8 cellular contexts compared by ENCODE assay signal in the genomic region with DNA sequence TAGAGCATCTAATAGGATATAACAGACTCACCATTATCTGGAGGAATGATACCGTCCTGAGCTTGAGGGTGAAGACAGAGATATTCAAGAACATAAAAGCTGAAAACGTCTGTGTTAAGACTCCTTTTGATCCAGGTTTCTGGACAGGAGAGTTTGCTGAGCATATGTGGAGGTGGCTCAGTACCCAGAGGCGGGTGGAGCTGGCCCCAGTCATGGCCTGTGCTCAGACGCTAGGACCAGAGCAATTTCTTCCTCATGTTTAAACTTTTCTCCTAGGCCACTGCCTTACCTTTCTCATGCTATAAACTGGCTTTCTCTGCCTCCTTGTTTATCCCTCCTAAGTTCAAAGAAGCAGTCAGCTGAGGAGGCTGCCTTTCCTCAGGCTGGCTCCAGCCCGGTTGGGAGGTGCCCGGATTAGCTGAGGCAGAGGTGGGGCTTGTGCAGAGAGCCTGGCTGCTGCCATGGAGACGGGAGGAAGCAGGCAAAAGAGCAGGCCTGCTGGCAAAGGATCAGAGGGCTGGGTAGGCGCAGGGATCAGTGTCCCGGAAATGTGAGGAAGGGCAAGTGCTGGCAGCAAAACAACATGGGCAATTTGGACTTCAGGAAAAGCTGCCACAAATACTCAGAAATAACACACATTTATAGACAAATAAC. TPM values are rescaled to one million over a fixed set of nuclear protein-coding genes. Genes with fewer than 3 reads are reported as not detected.
A peak's percentile ranks its signal among the peaks of the same experiment; 100 is the strongest.
DNase-seq lines count a peak whose midpoint lies in the region; ATAC-seq, FAIRE-seq and TF ChIP-seq lines count a peak whose summit lies in the region.

No MANE protein-coding gene starts in this region.

- DNase-seq in D721Med (ENCODE audit: insufficient read length, low spot score) = peak; percentile 75
- DNase-seq in NCI-H2227 treated with DMSO at 0.1 percent for 48 hours (lab: John Stamatoyannopoulos, UW) = peak; percentile 85
- DNase-seq in stimulated activated naive CD4-positive, alpha-beta T cell treated with Interleukin-2 at 50 U/mL for 16 hours (lab: John Stamatoyannopoulos, UW) = no peak
- no peak for DNase-seq in SKM-1 (lab: John Stamatoyannopoulos, UW; ENCODE audit: unreplicated experiment)

- no peak for FAIRE-seq in D721Med (lab: Jason Lieb, UNC)

- peaks cover 2 to 16% (median 13%) of the 10 kb centered on the region in 4 donors for H3K4me1 ChIP-seq in liver (ENCODE audit: control insufficient read depth in 4 of 4, insufficient read depth in 4 of 4, low read length in 3 of 4)

- peak; percentile 44 to 64 for TF ChIP-seq RAD21 in liver (IDR thresholded peaks at IDR 0.05)

- peaks cover 77% of the 10 kb centered on the region for H3K36me3 Mint-ChIP-seq in dendritic cell treated with granulocyte-macrophage colony-stimulating factor and Interleukin-4, amounts not matched to agents 40 ng/mL and 50 ng/mL, for 4 days (ENCODE audit: low read depth)

- intact Hi-C loops in dendritic cell treated with granulocyte-macrophage colony-stimulating factor and Interleukin-4, amounts not matched to agents 40 ng/mL and 50 ng/mL, for 4 days (cut with micrococcal nuclease) = no loop called here

- H3K4me1 Mint-ChIP-seq in dendritic cell treated with granulocyte-macrophage colony-stimulating factor and Interleukin-4, amounts not matched to agents 40 ng/mL and 50 ng/mL, for 4 days (ENCODE audit: low read depth) = no peaks in the 10 kb centered on the region

- ATAC-seq in HG02678 (IDR thresholded peaks at IDR 0.05; ENCODE audit: unreplicated experiment) = no peak

- H3K27ac ChIP-seq in liver (ENCODE audit: low read depth in 1 of 2, low read length in 2 of 2) (peak overlapping the region; percentile 39 to 72), temporal lobe (ENCODE audit: low read depth, low read length) (peak overlapping the region; percentile 84)

- no peak overlapping the region for H3K4me3 Mint-ChIP-seq in dendritic cell treated with granulocyte-macrophage colony-stimulating factor and Interleukin-4, amounts not matched to agents 40 ng/mL and 50 ng/mL, for 4 days

- H3K4me3 ChIP-seq in liver (ENCODE audit: low read depth in 1 of 3, low read length in 3 of 3) = no peak overlapping the region

- TF ChIP-seq CTCF in D721Med (IDR thresholded peaks at IDR 0.05; ENCODE audit: insufficient read depth, missing control alignments) = no peak
- no peak for TF ChIP-seq CTCF in liver (IDR thresholded peaks at IDR 0.05; ENCODE audit: low read depth, low read length, missing input control)

- no peaks in the 10 kb centered on the region for H3K9me3 ChIP-seq in liver (ENCODE audit: control insufficient read depth in 4 of 4, low read length in 3 of 4)

- no peaks in the 10 kb centered on the region for H3K27me3 ChIP-seq in liver (ENCODE audit: control insufficient read depth in 4 of 4, insufficient read depth in 4 of 4, low read length in 3 of 4)

- H3K27me3 Mint-ChIP-seq in dendritic cell treated with granulocyte-macrophage colony-stimulating factor and Interleukin-4, amounts not matched to agents 40 ng/mL and 50 ng/mL, for 4 days = no peaks in the 10 kb centered on the region

- no peaks in the 10 kb centered on the region for H3K9me3 Mint-ChIP-seq in dendritic cell treated with granulocyte-macrophage colony-stimulating factor and Interleukin-4, amounts not matched to agents 40 ng/mL and 50 ng/mL, for 4 days

- H3K36me3 ChIP-seq in liver (ENCODE audit: control insufficient read depth in 4 of 4, insufficient read depth in 3 of 4, low read depth in 1 of 4, low read length in 3 of 4) = peaks cover 4 to 13% (median 5%) of the 10 kb centered on the region in 4 donors

- peak overlapping the region; percentile 18 for H3K27ac Mint-ChIP-seq in dendritic cell treated with granulocyte-macrophage colony-stimulating factor and Interleukin-4, amounts not matched to agents 40 ng/mL and 50 ng/mL, for 4 days

- H3K9ac ChIP-seq in liver (ENCODE audit: low read depth in 1 of 2, low read length in 2 of 2) = peak overlapping the region in 1 of 2 donors; percentile 47

- WGBS in liver = 27% methylated on average over 9 of the region's 9 CpGs

TF ChIP-seq in liver, 16 proteins besides CTCF, POLR2A, EP300 and RAD21:
- TF ChIP-seq RXRA (IDR thresholded peaks at IDR 0.05) (peak; percentile 88 to 94), SP1 (IDR thresholded peaks at IDR 0.05) (peak; percentile 73), FOXA2 (IDR thresholded peaks at IDR 0.05) (no peak), FOXA1 (IDR thresholded peaks at IDR 0.05) (no peak), TAF1 (conservative IDR thresholded peaks at IDR 0.05) (no peak), EGR1 (IDR thresholded peaks at IDR 0.05; ENCODE audit: low read depth in 2 of 2) (no peak), JUND (IDR thresholded peaks at IDR 0.05) (no peak), HNF4A (conservative IDR thresholded peaks at IDR 0.05) (peak; percentile 44 to 73), HNF4G (IDR thresholded peaks at IDR 0.05) (no peak), NR2F2 (IDR thresholded peaks at IDR 0.05) (peak; percentile 90), YY1 (IDR thresholded peaks at IDR 0.05) (peak; percentile 54), GABPA (IDR thresholded peaks at IDR 0.05 in 1 of 2, conservative IDR thresholded peaks at IDR 0.05 in 1 of 2) (peak in 1 of 2 donors; percentile 72)
- TF ChIP-seq, protein P1, sequence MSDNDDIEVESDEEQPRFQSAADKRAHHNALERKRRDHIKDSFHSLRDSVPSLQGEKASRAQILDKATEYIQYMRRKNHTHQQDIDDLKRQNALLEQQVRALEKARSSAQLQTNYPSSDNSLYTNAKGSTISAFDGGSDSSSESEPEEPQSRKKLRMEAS (IDR thresholded peaks at IDR 0.05) = peak; percentile 67
- TF ChIP-seq, protein P2, sequence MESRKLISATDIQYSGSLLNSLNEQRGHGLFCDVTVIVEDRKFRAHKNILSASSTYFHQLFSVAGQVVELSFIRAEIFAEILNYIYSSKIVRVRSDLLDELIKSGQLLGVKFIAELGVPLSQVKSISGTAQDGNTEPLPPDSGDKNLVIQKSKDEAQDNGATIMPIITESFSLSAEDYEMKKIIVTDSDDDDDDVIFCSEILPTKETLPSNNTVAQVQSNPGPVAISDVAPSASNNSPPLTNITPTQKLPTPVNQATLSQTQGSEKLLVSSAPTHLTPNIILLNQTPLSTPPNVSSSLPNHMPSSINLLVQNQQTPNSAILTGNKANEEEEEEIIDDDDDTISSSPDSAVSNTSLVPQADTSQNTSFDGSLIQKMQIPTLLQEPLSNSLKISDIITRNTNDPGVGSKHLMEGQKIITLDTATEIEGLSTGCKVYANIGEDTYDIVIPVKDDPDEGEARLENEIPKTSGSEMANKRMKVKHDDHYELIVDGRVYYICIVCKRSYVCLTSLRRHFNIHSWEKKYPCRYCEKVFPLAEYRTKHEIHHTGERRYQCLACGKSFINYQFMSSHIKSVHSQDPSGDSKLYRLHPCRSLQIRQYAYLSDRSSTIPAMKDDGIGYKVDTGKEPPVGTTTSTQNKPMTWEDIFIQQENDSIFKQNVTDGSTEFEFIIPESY (IDR thresholded peaks at IDR 0.05) = no peak
- TF ChIP-seq, protein P3, sequence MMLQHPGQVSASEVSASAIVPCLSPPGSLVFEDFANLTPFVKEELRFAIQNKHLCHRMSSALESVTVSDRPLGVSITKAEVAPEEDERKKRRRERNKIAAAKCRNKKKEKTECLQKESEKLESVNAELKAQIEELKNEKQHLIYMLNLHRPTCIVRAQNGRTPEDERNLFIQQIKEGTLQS (IDR thresholded peaks at IDR 0.05) = no peak
- TF ChIP-seq, protein P4, sequence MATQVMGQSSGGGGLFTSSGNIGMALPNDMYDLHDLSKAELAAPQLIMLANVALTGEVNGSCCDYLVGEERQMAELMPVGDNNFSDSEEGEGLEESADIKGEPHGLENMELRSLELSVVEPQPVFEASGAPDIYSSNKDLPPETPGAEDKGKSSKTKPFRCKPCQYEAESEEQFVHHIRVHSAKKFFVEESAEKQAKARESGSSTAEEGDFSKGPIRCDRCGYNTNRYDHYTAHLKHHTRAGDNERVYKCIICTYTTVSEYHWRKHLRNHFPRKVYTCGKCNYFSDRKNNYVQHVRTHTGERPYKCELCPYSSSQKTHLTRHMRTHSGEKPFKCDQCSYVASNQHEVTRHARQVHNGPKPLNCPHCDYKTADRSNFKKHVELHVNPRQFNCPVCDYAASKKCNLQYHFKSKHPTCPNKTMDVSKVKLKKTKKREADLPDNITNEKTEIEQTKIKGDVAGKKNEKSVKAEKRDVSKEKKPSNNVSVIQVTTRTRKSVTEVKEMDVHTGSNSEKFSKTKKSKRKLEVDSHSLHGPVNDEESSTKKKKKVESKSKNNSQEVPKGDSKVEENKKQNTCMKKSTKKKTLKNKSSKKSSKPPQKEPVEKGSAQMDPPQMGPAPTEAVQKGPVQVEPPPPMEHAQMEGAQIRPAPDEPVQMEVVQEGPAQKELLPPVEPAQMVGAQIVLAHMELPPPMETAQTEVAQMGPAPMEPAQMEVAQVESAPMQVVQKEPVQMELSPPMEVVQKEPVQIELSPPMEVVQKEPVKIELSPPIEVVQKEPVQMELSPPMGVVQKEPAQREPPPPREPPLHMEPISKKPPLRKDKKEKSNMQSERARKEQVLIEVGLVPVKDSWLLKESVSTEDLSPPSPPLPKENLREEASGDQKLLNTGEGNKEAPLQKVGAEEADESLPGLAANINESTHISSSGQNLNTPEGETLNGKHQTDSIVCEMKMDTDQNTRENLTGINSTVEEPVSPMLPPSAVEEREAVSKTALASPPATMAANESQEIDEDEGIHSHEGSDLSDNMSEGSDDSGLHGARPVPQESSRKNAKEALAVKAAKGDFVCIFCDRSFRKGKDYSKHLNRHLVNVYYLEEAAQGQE (IDR thresholded peaks at IDR 0.05) = no peak
TF ChIP-seq in liver: peak in this region for 7.

RNA-seq across cellular contexts. Expression of a gene that starts 13.7 kb away (rescaled TPM):
- total RNA-seq in liver (10 to 100 TPM in 1 of 2 donors, 1 to 10 TPM in 1; 8.3 to 10.3 TPM), temporal lobe (26.8 TPM)
- 10 to 100 TPM; 23.8 to 35.5 TPM for polyA plus RNA-seq in liver

RNA-seq across cellular contexts. Expression of a gene that starts 14.0 kb away (rescaled TPM):
- total RNA-seq in liver (10 to 100 TPM; 12.0 to 12.5 TPM), temporal lobe (32.2 TPM)
- 1 to 10 TPM; 5.4 to 5.6 TPM for polyA plus RNA-seq in liver

RNA-seq across cellular contexts. Expression of a gene that starts 47.5 kb away (rescaled TPM):
- total RNA-seq in liver (1 to 10 TPM; 5.1 to 7.9 TPM), temporal lobe (4.7 TPM)
- polyA plus RNA-seq in liver = 1 to 10 TPM; 4.1 to 8.0 TPM

RNA-seq across cellular contexts. Expression of a gene that starts 52.5 kb away (rescaled TPM):
- 100 to 1,000 TPM in 1 of 2 donors, 10 to 100 TPM in 1; 61.6 to 131 TPM for total RNA-seq in liver
- polyA plus RNA-seq in liver = 10 to 100 TPM; 22.9 to 30.4 TPM
- 412 TPM for total RNA-seq in temporal lobe

RNA-seq across cellular contexts. Expression of a gene that starts 53.9 kb away (rescaled TPM):
- total RNA-seq in liver (10 to 100 TPM in 1 of 2 donors, 1 to 10 TPM in 1; 9.0 to 26.6 TPM), temporal lobe (249 TPM)
- polyA plus RNA-seq in liver = 10 to 100 TPM; 14.3 to 32.9 TPM

Comparison
In these comparisons a context has a peak if more than half of its experiments do, and no peak if none do; other contexts are left out.
1. DNase-seq: peak in D721Med (single experiment) and NCI-H2227 treated with DMSO at 0.1 percent for 48 hours (single experiment); none in stimulated activated naive CD4-positive, alpha-beta T cell treated with Interleukin-2 at 50 U/mL for 16 hours (single experiment) and SKM-1 (single experiment).